In the genomic region with DNA sequence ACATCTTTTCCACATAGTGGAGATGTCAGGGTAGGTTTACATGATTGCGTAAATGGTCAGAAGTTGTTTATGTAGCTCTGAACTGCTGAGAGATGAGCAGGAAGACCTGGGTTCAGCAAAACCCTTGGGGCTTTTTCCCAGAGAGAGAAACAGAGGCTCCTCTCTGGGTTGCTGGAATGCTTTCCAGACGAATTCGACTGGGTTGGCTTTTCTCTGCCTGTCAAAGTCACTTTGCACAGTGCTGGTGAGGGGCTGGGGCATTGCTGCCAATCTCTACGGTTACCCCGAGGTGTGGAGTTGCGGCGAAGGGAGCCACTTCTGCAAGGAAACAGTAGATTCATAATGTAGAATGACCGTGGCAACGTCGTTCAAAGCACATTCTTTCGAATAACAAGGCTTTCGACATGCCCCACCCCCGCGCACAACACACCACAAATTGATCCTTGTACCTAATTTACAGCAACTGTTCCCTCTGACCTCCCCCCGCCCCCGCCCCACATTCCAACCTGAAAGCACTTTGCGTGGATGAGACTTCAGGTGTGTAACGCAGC, we compare ENCODE assay signal across 8 cellular contexts. TPM values are rescaled to one million over a fixed set of nuclear protein-coding genes. Genes with fewer than 3 reads are reported as not detected.
A peak's percentile ranks its signal among the peaks of the same experiment; 100 is the strongest.
DNase-seq lines count a peak whose midpoint lies in the region; ATAC-seq and TF ChIP-seq lines count a peak whose summit lies in the region.

No MANE protein-coding gene starts in this region.

- no peak for TF ChIP-seq EP300 in transverse colon (IDR thresholded peaks at IDR 0.05; ENCODE audit: low read depth)

- peaks cover 9% of the 10 kb centered on the region for H3K4me1 Mint-ChIP-seq in chondrocyte (ENCODE audit: low read depth)
- peaks cover 2 to 17% (median 6%) of the 10 kb centered on the region in 4 donors for H3K4me1 Mint-ChIP-seq in CD4-positive, alpha-beta memory T cell

- no peaks in the 10 kb centered on the region for H3K9me3 Mint-ChIP-seq in chondrocyte (ENCODE audit: low read depth)
- H3K9me3 Mint-ChIP-seq in CD4-positive, alpha-beta memory T cell = peaks cover 0 to 4% (median under 1%) of the 10 kb centered on the region in 8 donors

- peaks cover 48% of the 10 kb centered on the region for H3K27me3 Mint-ChIP-seq in chondrocyte (ENCODE audit: low read depth)
- H3K27me3 Mint-ChIP-seq in CD4-positive, alpha-beta memory T cell = peaks cover 31 to 37% of the 10 kb centered on the region in 2 donors

- no peaks in the 10 kb centered on the region for H3K4me1 ChIP-seq in mucosa of descending colon (ENCODE audit: low read depth)
- peaks cover 0 to 12% (median 6%) of the 10 kb centered on the region in 4 donors for H3K4me1 ChIP-seq in transverse colon
- H3K4me1 ChIP-seq in CD4-positive, alpha-beta memory T cell (ENCODE audit: insufficient read depth, low read length) = no peaks in the 10 kb centered on the region

- POLR2A ChIA-PET in CD4-positive, alpha-beta memory T cell (lab: Charles Lee; ENCODE audit: partially characterized antibody) = no interaction called here

- in situ Hi-C loops in transverse colon (cut with MboI; ENCODE audit: low pct_ligation_motif_present in 1 of 4, low pct_unique_long_range_greater_than_20kb in 1 of 4, low sequenced_read_pairs in 3 of 4) = no loop called here

- ATAC-seq in mucosa of descending colon (no peak), GM18909 (IDR thresholded peaks at IDR 0.05; ENCODE audit: poor library complexity, unreplicated experiment) (no peak)

- H3K4me3 ChIP-seq in mucosa of descending colon (no peak overlapping the region), transverse colon (peak overlapping the region in 3 of 4 donors; percentile 66 to 73 (median 71))
- H3K4me3 ChIP-seq in CD4-positive, alpha-beta memory T cell (ENCODE audit: low read length in 2 of 2) = no peak overlapping the region

- no peak for TF ChIP-seq CTCF in chondrocyte (IDR thresholded peaks at IDR 0.05)
- TF ChIP-seq CTCF in mucosa of descending colon (IDR thresholded peaks at IDR 0.05) = no peak
- no peak for TF ChIP-seq CTCF in transverse colon (IDR thresholded peaks at IDR 0.05)

- H3K36me3 ChIP-seq in mucosa of descending colon (ENCODE audit: low read depth) = no peaks in the 10 kb centered on the region
- no peaks in the 10 kb centered on the region for H3K36me3 ChIP-seq in transverse colon
- no peaks in the 10 kb centered on the region for H3K36me3 ChIP-seq in CD4-positive, alpha-beta memory T cell (ENCODE audit: insufficient read depth, low read length)

- no peaks in the 10 kb centered on the region for H3K9me3 ChIP-seq in mucosa of descending colon
- no peaks in the 10 kb centered on the region for H3K9me3 ChIP-seq in transverse colon
- no peaks in the 10 kb centered on the region for H3K9me3 ChIP-seq in CD4-positive, alpha-beta memory T cell (ENCODE audit: control insufficient read depth in 1 of 2, low read length in 2 of 2)

- no peak for TF ChIP-seq POLR2A in transverse colon (IDR thresholded peaks at IDR 0.05)

- intact Hi-C loops in mucosa of descending colon (cut with DNase I, micrococcal nuclease) (no loop called here), transverse colon (cut with DNase I; ENCODE audit: low total_unique reads) (no loop called here)
- intact Hi-C loops in CD4-positive, alpha-beta memory T cell (cut with micrococcal nuclease) = no loop called here

- H3K27ac ChIP-seq in transverse colon = peak overlapping the region; percentile 82 to 86 (median 84)
- no peak overlapping the region for H3K27ac ChIP-seq in CD4-positive, alpha-beta memory T cell (ENCODE audit: low read depth, low read length)

- no peak overlapping the region for H3K27ac Mint-ChIP-seq in chondrocyte (ENCODE audit: unreplicated experiment)
- no peak overlapping the region for H3K27ac Mint-ChIP-seq in CD4-positive, alpha-beta memory T cell

- DNase-seq in NCI-H526 (lab: John Stamatoyannopoulos, UW) = peak; percentile 36 to 38
- no peak for DNase-seq in NCI-H526 treated with DMSO at 0.1 percent for 48 hours (lab: John Stamatoyannopoulos, UW)
- no peak for DNase-seq in chondrocyte (ENCODE audit: low spot score)
- DNase-seq in mucosa of descending colon = peak in 2 of 3 donors; percentile 39 to 55
- peak; percentile 30 for DNase-seq in transverse colon
- DNase-seq in iPS-NIHi11 (ENCODE audit: low spot score) = no peak
- no peak for DNase-seq in CD4-positive, alpha-beta memory T cell

- CTCF ChIA-PET in CD4-positive, alpha-beta memory T cell (lab: Charles Lee; ENCODE audit: partially characterized antibody) = no interaction called here

- no peaks in the 10 kb centered on the region for H3K36me3 Mint-ChIP-seq in chondrocyte (ENCODE audit: low read depth)
- no peaks in the 10 kb centered on the region for H3K36me3 Mint-ChIP-seq in CD4-positive, alpha-beta memory T cell

- peaks cover 25% of the 10 kb centered on the region for H3K27me3 ChIP-seq in transverse colon
- no peaks in the 10 kb centered on the region for H3K27me3 ChIP-seq in CD4-positive, alpha-beta memory T cell (ENCODE audit: insufficient read depth, low read length)

- 10 to 13% methylated on average over 4 to 18 of the region's 18 CpGs for WGBS in transverse colon (ENCODE audit: low coverage in 1 of 2), 2 donors

- peak overlapping the region; percentile 21 for H3K4me3 Mint-ChIP-seq in chondrocyte (ENCODE audit: unreplicated experiment)
- H3K4me3 Mint-ChIP-seq in CD4-positive, alpha-beta memory T cell = peak overlapping the region in 4 of 8 donors; percentile 31 to 74 (median 56)

RNA-seq across cellular contexts. Expression of a gene that starts 0.9 kb away (rescaled TPM):
- 0.38 to 6.0 TPM (median 0.52 TPM) in 3 replicates for total RNA-seq in chondrocyte
- total RNA-seq in mucosa of descending colon = 10 to 100 TPM in 2 of 3 donors, 1 to 10 TPM in 1; 7.8 to 41.1 (median 13.4) TPM
- 10 to 100 TPM; 17.6 to 49.0 (median 17.8) TPM for total RNA-seq in transverse colon
- total RNA-seq in CD4-positive, alpha-beta memory T cell = not detected
- not detected for polyA plus RNA-seq in CD4-positive, alpha-beta memory T cell

Comparison
In these comparisons a context has a peak if more than half of its experiments do, and no peak if none do; other contexts are left out.
1. DNase-seq: peak in NCI-H526 (2 of 2), mucosa of descending colon (2 of 3) and transverse colon (single experiment); none in NCI-H526 treated with DMSO at 0.1 percent for 48 hours (single experiment), chondrocyte (single experiment), iPS-NIHi11 (single experiment) and CD4-positive, alpha-beta memory T cell (0 of 5).
2. H3K4me3 ChIP-seq: peak in transverse colon (3 of 4); none in mucosa of descending colon (single experiment) and CD4-positive, alpha-beta memory T cell (0 of 2).